Comparison of ENCODE assay signal across 8 cellular contexts in genomic region chr19:4077800-4078683, GRCh38. TPM values are rescaled to one million over a fixed set of nuclear protein-coding genes. Genes with fewer than 3 reads are reported as not detected.
DNase-seq lines count a peak whose midpoint lies in the region; ATAC-seq and TF ChIP-seq lines count a peak whose summit lies in the region.

No MANE protein-coding gene starts in this region.

- peak; percentile 79 for ATAC-seq in Right ventricle myocardium inferior

- DNase-seq in activated CD8-positive, alpha-beta memory T cell treated with anti-CD3 and anti-CD28 coated beads, Interleukin-2, amount 50 U/mL, for 48 hours: peak; percentile 80
- DNase-seq in Right ventricle myocardium inferior (ENCODE audit: missing footprints): peak; percentile 89
- peak; percentile 89 for DNase-seq in sigmoid colon
- DNase-seq in NCI-H748 (lab: John Stamatoyannopoulos, UW; ENCODE audit: unreplicated experiment): no peak
- no peak for DNase-seq in GOT3 (lab: John Stamatoyannopoulos, UW)
- no peak for DNase-seq in NCI-H1092 treated with DMSO at 0.1 percent for 48 hours (lab: John Stamatoyannopoulos, UW)

- TF ChIP-seq POLR2A in sigmoid colon (IDR thresholded peaks at IDR 0.05): no peak

- H3K27me3 ChIP-seq in BLaER1 (no peaks in the 10 kb centered on the region), HUES6 (ENCODE audit: control insufficient read depth, insufficient read depth, low read length) (no peaks in the 10 kb centered on the region), sigmoid colon (no peaks in the 10 kb centered on the region)

- H3K27ac ChIP-seq in BLaER1: peak overlapping the region; percentile 87
- peak overlapping the region; percentile 18; the same call in 1 of the 2 replicates for H3K27ac ChIP-seq in HUES6 (ENCODE audit: low read depth, low read length)
- H3K27ac ChIP-seq in sigmoid colon: peak overlapping the region; percentile 82 to 88 (median 83)

- no peak for TF ChIP-seq CTCF in sigmoid colon (IDR thresholded peaks at IDR 0.05)

- H3K9ac ChIP-seq in BLaER1 (peak overlapping the region; percentile 75), HUES6 (ENCODE audit: low read length) (peak overlapping the region; percentile 24)

- H3K4me2 ChIP-seq in BLaER1: peak overlapping the region; percentile 95

- no peak for TF ChIP-seq EP300 in sigmoid colon (IDR thresholded peaks at IDR 0.05)

- WGBS in sigmoid colon, 2 donors: 4 to 15% methylated on average over 32 to 33 of the region's 33 CpGs

- intact Hi-C loops in Right ventricle myocardium inferior (cut with DNase I) (no loop called here), sigmoid colon (cut with DNase I) (loop anchor here (2.0 kb wide), 1 partner anchor 47 kb away; the partner anchor contains the start of gene MAP2K2)

- H3K4me1 ChIP-seq in BLaER1 (peaks cover 56% of the 10 kb centered on the region), HUES6 (ENCODE audit: control insufficient read depth, insufficient read depth, low read length) (peaks cover 19% of the 10 kb centered on the region), sigmoid colon (peaks cover 0 to 19% (median 12%) of the 10 kb centered on the region in 4 donors)

- no peaks in the 10 kb centered on the region for H3K9me3 ChIP-seq in BLaER1
- H3K9me3 ChIP-seq in HUES6 (ENCODE audit: control insufficient read depth, insufficient read depth, low read depth, low read length): no peaks in the 10 kb centered on the region
- H3K9me3 ChIP-seq in sigmoid colon: no peaks in the 10 kb centered on the region

- H3K4me3 ChIP-seq in BLaER1: peak overlapping the region; percentile 59
- H3K4me3 ChIP-seq in HUES6 (ENCODE audit: low read depth, low read length): no peak overlapping the region
- H3K4me3 ChIP-seq in sigmoid colon: peak overlapping the region; percentile 47 to 59 (median 58)

- no peaks in the 10 kb centered on the region for H4K20me1 ChIP-seq in BLaER1

- no peaks in the 10 kb centered on the region for H3K36me3 ChIP-seq in BLaER1
- H3K36me3 ChIP-seq in HUES6 (ENCODE audit: control insufficient read depth, insufficient read depth, low read length): no peaks in the 10 kb centered on the region
- H3K36me3 ChIP-seq in sigmoid colon: no peaks in the 10 kb centered on the region

RNA-seq across cellular contexts. Expression of gene ZBTB7A, which starts 11.3 kb away (rescaled TPM):
- total RNA-seq in Right ventricle myocardium inferior (30.8 TPM), sigmoid colon (10 to 100 TPM; 35.4 to 53.2 (median 44.8) TPM)
- 10 to 100 TPM; 22.8 to 39.1 (median 23.8) TPM for polyA plus RNA-seq in sigmoid colon

RNA-seq across cellular contexts. Expression of gene MAP2K2, which starts 45.9 kb away (rescaled TPM):
- total RNA-seq in Right ventricle myocardium inferior (138 TPM), sigmoid colon (10 to 100 TPM; 48.2 to 76.4 (median 65.3) TPM)
- polyA plus RNA-seq in sigmoid colon: 100 to 1,000 TPM; 196 to 278 (median 253) TPM

Comparison
In these comparisons a context has a peak if more than half of its experiments do, and no peak if none do; other contexts are left out.
1. H3K27ac ChIP-seq: peak in every context shown above with its lines; median percentile 87 in BLaER1; 83 in sigmoid colon; 18 in HUES6.
2. DNase-seq: peak in activated CD8-positive, alpha-beta memory T cell treated with anti-CD3 and anti-CD28 coated beads, Interleukin-2, amount 50 U/mL, for 48 hours (single experiment), Right ventricle myocardium inferior (single experiment) and sigmoid colon (single experiment); none in NCI-H748 (single experiment), GOT3 (single experiment) and NCI-H1092 treated with DMSO at 0.1 percent for 48 hours (single experiment).